In genomic region chr6:31546339-31546961, GRCh38 we compare ENCODE assay signal across 1 cellular context.
TF ChIP-seq lines count a peak whose summit lies in the region.

TSS of gene ATP6V1G2 (minus strand) at chr6:31546608. CDS start at chr6:31546559, 49 bp downstream.

TF ChIP-seq in SK-N-SH, 30 proteins besides CTCF, POLR2A, EP300 and RAD21 (continued from another document):
- TF ChIP-seq ZBTB33 (IDR thresholded peaks at IDR 0.05; ENCODE audit: borderline replicate concordance, low read depth) (no peak), RCOR1 (IDR thresholded peaks at IDR 0.05; ENCODE audit: low read length) (peak; percentile 72), USF1 (IDR thresholded peaks at IDR 0.05; ENCODE audit: borderline replicate concordance, low read depth) (no peak), NRF1 (IDR thresholded peaks at IDR 0.05; ENCODE audit: low read depth, low read length) (no peak), GABPA (IDR thresholded peaks at IDR 0.05; ENCODE audit: low read depth) (peak; percentile 70), MAX (IDR thresholded peaks at IDR 0.05; ENCODE audit: low read depth) (peak; percentile 72), RFX5 (IDR thresholded peaks at IDR 0.05; ENCODE audit: low read length) (no peak; the same call in 1 of the 2 replicates), SIN3A (IDR thresholded peaks at IDR 0.05; ENCODE audit: borderline replicate concordance, low read depth, low read length) (peak; percentile 79; the same call in 1 of the 2 replicates), FOXM1 (IDR thresholded peaks at IDR 0.05; ENCODE audit: low read depth) (no peak), YY1 (IDR thresholded peaks at IDR 0.05; ENCODE audit: low read depth) (peak; percentile 41; the same call in 1 of the 2 replicates)
